8 cellular contexts compared by ENCODE assay signal in the genomic region with DNA sequence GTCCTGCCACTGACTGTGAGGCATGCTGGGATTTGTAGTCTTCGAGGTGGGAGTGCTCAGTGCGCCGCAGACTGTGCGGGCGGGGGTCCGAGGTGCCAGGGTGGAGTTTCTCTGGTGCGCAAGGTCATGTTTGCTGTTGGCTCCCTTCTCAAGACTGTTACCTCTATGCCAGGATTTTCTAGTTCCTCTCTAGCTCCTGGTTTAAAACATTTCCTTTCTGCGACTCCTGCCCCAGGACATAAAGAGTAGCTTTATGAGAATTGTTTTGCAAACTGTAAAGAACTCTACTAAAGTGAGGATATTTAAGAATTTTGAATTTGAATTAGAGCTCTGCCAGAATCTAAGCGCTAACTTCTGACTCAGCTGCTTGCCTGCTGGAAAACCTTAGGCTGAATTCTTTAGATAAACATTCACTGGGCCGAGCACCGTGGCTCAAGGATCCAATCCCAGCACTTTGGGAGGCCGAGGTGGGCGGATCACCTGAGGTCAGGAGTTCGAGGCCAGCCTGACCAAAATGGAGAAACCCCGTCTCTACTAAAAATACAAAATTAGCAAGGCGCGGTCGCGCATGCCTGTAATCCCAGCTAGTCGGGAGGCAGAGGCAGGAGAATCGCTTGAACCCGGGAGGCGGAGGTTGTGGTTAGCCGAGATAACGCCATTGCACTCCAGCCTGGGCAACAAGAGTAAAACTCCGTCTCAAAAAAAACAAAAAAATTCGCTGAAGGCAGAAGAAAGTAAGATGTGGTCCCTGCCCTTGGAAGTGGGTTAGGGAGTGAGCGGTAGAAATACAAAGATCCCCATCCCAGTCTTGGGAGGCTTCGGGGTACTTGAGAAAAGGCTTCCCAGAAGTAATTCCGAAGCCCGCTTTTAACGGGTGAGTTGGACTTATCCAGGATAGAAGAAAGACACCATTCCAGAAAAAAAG. TPM values are rescaled to one million over a fixed set of nuclear protein-coding genes. Genes with fewer than 3 reads are reported as not detected.
DNase-seq lines count a peak whose midpoint lies in the region; ATAC-seq, FAIRE-seq and TF ChIP-seq lines count a peak whose summit lies in the region.

No MANE protein-coding gene starts in this region.

- peak overlapping the region; percentile 47 to 97 for H3K4me3 ChIP-seq in CD4-positive, alpha-beta memory T cell (ENCODE audit: low read length in 2 of 2)
- peak overlapping the region; percentile 87 for H3K4me3 ChIP-seq in GM23338
- peak overlapping the region; percentile 100 for H3K4me3 ChIP-seq in SK-N-MC
- peak overlapping the region in 2 of 3 experiments; percentile 74 to 98 for H3K4me3 ChIP-seq in endothelial cell of umbilical vein (replicated peaks in 1 of 3; ENCODE audit: insufficient read depth in 1 of 3, low read depth in 1 of 3, low read length in 3 of 3)

- no peaks in the 10 kb centered on the region for H3K9me2 ChIP-seq in GM23338 (ENCODE audit: insufficient read depth)

- H3K9me1 ChIP-seq in endothelial cell of umbilical vein (replicated peaks; ENCODE audit: control insufficient read depth, extremely low read depth, insufficient read depth, low read length) = no peaks in the 10 kb centered on the region

- peak; percentile 91 for FAIRE-seq in endothelial cell of umbilical vein (lab: Jason Lieb, UNC)

- intact Hi-C loops in CD4-positive, alpha-beta memory T cell (cut with micrococcal nuclease) = loop anchor here (1.0 to 5.0 kb wide), 3 partner anchors 127 to 268 kb away; a partner anchor contains a TSS
- intact Hi-C loops in endothelial cell of umbilical vein (cut with micrococcal nuclease) = loop anchor here (1.0 to 5.0 kb wide), 4 partner anchors 31 to 241 kb away; a partner anchor contains a TSS

- H3K4me2 ChIP-seq in GM23338 = peak overlapping the region; percentile 87
- peak overlapping the region; percentile 80 for H3K4me2 ChIP-seq in endothelial cell of umbilical vein (ENCODE audit: insufficient read depth, low read length)

- H3F3A ChIP-seq in GM23338 (replicated peaks; ENCODE audit: low read depth) = peaks cover 5% of the 10 kb centered on the region; the same call in 1 of the 2 replicates

- H3K27me3 ChIP-seq in CD4-positive, alpha-beta memory T cell (ENCODE audit: insufficient read depth, low read length) = no peaks in the 10 kb centered on the region
- H3K27me3 ChIP-seq in GM23338 (ENCODE audit: insufficient read depth) = no peaks in the 10 kb centered on the region
- H3K27me3 ChIP-seq in endothelial cell of umbilical vein (ENCODE audit: control insufficient read depth in 2 of 2, insufficient read depth in 2 of 2, low read length in 2 of 2) = no peaks in the 10 kb centered on the region

- peaks cover 2 to 6% of the 10 kb centered on the region in 2 donors for H3K27me3 Mint-ChIP-seq in CD4-positive, alpha-beta memory T cell
- H3K27me3 Mint-ChIP-seq in GM23338 (ENCODE audit: insufficient read depth, low read depth, poor library complexity) (peaks cover 10% of the 10 kb centered on the region), neural crest cell (ENCODE audit: low read depth) (peaks cover 2% of the 10 kb centered on the region)

- CTCF ChIA-PET in CD4-positive, alpha-beta memory T cell (lab: Charles Lee; ENCODE audit: partially characterized antibody) = interaction anchor here (2.4 kb wide), 1 partner anchor 240 kb away, joined by 9 read pairs; no protein-coding TSS in a partner anchor
- CTCF ChIA-PET in endothelial cell of umbilical vein (lab: Charles Lee) = interaction anchor here (2.1 to 2.8 kb wide), 3 partner anchors 20 to 65 kb away, joined by 8 to 21 read pairs (median 15); no protein-coding TSS in a partner anchor

- H3K4me1 Mint-ChIP-seq in CD4-positive, alpha-beta memory T cell = peaks cover 19 to 37% (median 28%) of the 10 kb centered on the region in 4 donors
- H3K4me1 Mint-ChIP-seq in GM23338 = peaks cover 22% of the 10 kb centered on the region
- H3K4me1 Mint-ChIP-seq in neural crest cell = peaks cover 30% of the 10 kb centered on the region

- TF ChIP-seq CTCF in GM23338 (conservative IDR thresholded peaks at IDR 0.05; ENCODE audit: low read depth in 2 of 2) = no peak
- no peak for TF ChIP-seq CTCF in endothelial cell of umbilical vein (IDR thresholded peaks at IDR 0.05; ENCODE audit: extremely low read depth in 1 of 2, insufficient read depth in 1 of 2, low read depth in 1 of 2, low read length in 2 of 2)
- TF ChIP-seq CTCF in neural crest cell (conservative IDR thresholded peaks at IDR 0.05) = no peak

- no peak for TF ChIP-seq POLR2A in endothelial cell of umbilical vein (IDR thresholded peaks at IDR 0.05; ENCODE audit: low read depth, low read length)

- peak; percentile 85 for ATAC-seq in GM23338

- POLR2A ChIA-PET in CD4-positive, alpha-beta memory T cell (lab: Charles Lee; ENCODE audit: partially characterized antibody) = interaction anchor here (0.9 to 3.7 kb wide), 8 partner anchors 10 to 309 kb away, joined by 3 to 52 read pairs (median 12); a partner anchor contains a TSS
- POLR2A ChIA-PET in endothelial cell of umbilical vein (lab: Charles Lee) = no interaction called here

- peak overlapping the region; percentile 99 for H3K27ac ChIP-seq in CD4-positive, alpha-beta memory T cell (ENCODE audit: low read depth, low read length)
- H3K27ac ChIP-seq in GM23338 (ENCODE audit: low read depth) = peak overlapping the region; percentile 95
- peak overlapping the region; percentile 100 for H3K27ac ChIP-seq in SK-N-MC
- H3K27ac ChIP-seq in endothelial cell of umbilical vein (ENCODE audit: insufficient read depth, low read depth, low read length) = peak overlapping the region; percentile 99

- BruUV-seq in endothelial cell of umbilical vein (replicated peaks; lab: Mats Ljungman, UMichigan) = no TSS peak

- H3K4me3 Mint-ChIP-seq in CD4-positive, alpha-beta memory T cell = peak overlapping the region; percentile 92 to 99 (median 97)
- H3K4me3 Mint-ChIP-seq in GM23338 (peak overlapping the region; percentile 95), neural crest cell (peak overlapping the region; percentile 91)

- H2AFZ ChIP-seq in GM23338 (peak overlapping the region; percentile 38), endothelial cell of umbilical vein (ENCODE audit: low read depth, low read length) (peak overlapping the region; percentile 4)

- H3K79me2 ChIP-seq in GM23338 (replicated peaks; ENCODE audit: insufficient read depth) (peaks cover 36% of the 10 kb centered on the region), endothelial cell of umbilical vein (ENCODE audit: control insufficient read depth, insufficient read depth, low read length) (peaks cover 30% of the 10 kb centered on the region)

- peak overlapping the region; percentile 100 for H3K27ac Mint-ChIP-seq in CD4-positive, alpha-beta memory T cell
- H3K27ac Mint-ChIP-seq in GM23338 (peak overlapping the region; percentile 100), neural crest cell (ENCODE audit: unreplicated experiment) (peak overlapping the region; percentile 100)

- H3K36me3 ChIP-seq in CD4-positive, alpha-beta memory T cell (ENCODE audit: insufficient read depth, low read length) = no peaks in the 10 kb centered on the region
- H3K36me3 ChIP-seq in GM23338 (ENCODE audit: insufficient read depth) (no peaks in the 10 kb centered on the region), SK-N-MC (ENCODE audit: insufficient read depth, low read length) (no peaks in the 10 kb centered on the region), endothelial cell of umbilical vein (ENCODE audit: control insufficient read depth in 2 of 2, extremely low read depth in 1 of 2, insufficient read depth in 2 of 2, low read length in 2 of 2) (no peaks in the 10 kb centered on the region)

- no peak for DNase-seq in CD4-positive, alpha-beta memory T cell
- DNase-seq in GM23338 (ENCODE audit: low spot score) (peak; percentile 99), SK-N-MC (ENCODE audit: low read depth, low spot score) (peak; percentile 83), endothelial cell of umbilical vein (ENCODE audit: low read depth, low spot score) (peak; percentile 95), neural crest cell (ENCODE audit: low read depth, low spot score) (no peak), cerebellar cortex (ENCODE audit: low spot score) (no peak), HuH-7.5 (ENCODE audit: low spot score) (no peak), SHP77 treated with DMSO at 0.1 percent for 48 hours (lab: John Stamatoyannopoulos, UW) (no peak)

- dilution Hi-C loops in endothelial cell of umbilical vein (cut with MboI; ENCODE audit: extremely low pct_ligation_motif_present, low sequenced_read_pairs) = no loop called here

- no peaks in the 10 kb centered on the region for H3K9me3 ChIP-seq in CD4-positive, alpha-beta memory T cell (ENCODE audit: control insufficient read depth in 1 of 2, low read length in 2 of 2)
- no peaks in the 10 kb centered on the region for H3K9me3 ChIP-seq in SK-N-MC (ENCODE audit: low read depth, low read length)
- no peaks in the 10 kb centered on the region for H3K9me3 ChIP-seq in endothelial cell of umbilical vein (replicated peaks; ENCODE audit: control insufficient read depth, insufficient read depth, low read length)

- H3K36me3 Mint-ChIP-seq in CD4-positive, alpha-beta memory T cell = peaks cover 0 to 18% of the 10 kb centered on the region in 2 donors
- no peaks in the 10 kb centered on the region; the same call in 2 of the 3 replicates for H3K36me3 Mint-ChIP-seq in GM23338 (ENCODE audit: low read depth)
- H3K36me3 Mint-ChIP-seq in neural crest cell (ENCODE audit: low read depth) = no peaks in the 10 kb centered on the region

- H3K9ac ChIP-seq in SK-N-MC (ENCODE audit: insufficient read length) (peak overlapping the region; percentile 100), endothelial cell of umbilical vein (replicated peaks; ENCODE audit: extremely low read depth, insufficient read depth, low read length) (peak overlapping the region; percentile 99)

- H4K20me1 ChIP-seq in GM23338 (replicated peaks; ENCODE audit: insufficient read depth) = peaks cover 22% of the 10 kb centered on the region
- no peaks in the 10 kb centered on the region for H4K20me1 ChIP-seq in endothelial cell of umbilical vein (replicated peaks; ENCODE audit: control insufficient read depth, extremely low read depth, insufficient read depth, low read length)

- H3K4me1 ChIP-seq in CD4-positive, alpha-beta memory T cell (ENCODE audit: insufficient read depth, low read length) = peaks cover 31% of the 10 kb centered on the region
- H3K4me1 ChIP-seq in GM23338 (ENCODE audit: insufficient read depth) (peaks cover 6% of the 10 kb centered on the region), endothelial cell of umbilical vein (ENCODE audit: control insufficient read depth, extremely low read depth, insufficient read depth, low read length) (peaks cover 6% of the 10 kb centered on the region)

- peaks cover 0 to 4% (median 0%) of the 10 kb centered on the region in 8 donors for H3K9me3 Mint-ChIP-seq in CD4-positive, alpha-beta memory T cell
- H3K9me3 Mint-ChIP-seq in GM23338 (peaks cover 7% of the 10 kb centered on the region; the same call in 1 of the 3 replicates), neural crest cell (no peaks in the 10 kb centered on the region)

RNA-seq across cellular contexts. Expression of a gene that starts 1.0 kb away (rescaled TPM):
- total RNA-seq in CD4-positive, alpha-beta memory T cell = 100 to 1,000 TPM; 110 to 117 TPM
- 10 to 100 TPM; 36.1 to 42.4 TPM for polyA plus RNA-seq in CD4-positive, alpha-beta memory T cell
- 85.9 and 114 TPM in 2 replicates for total RNA-seq in GM23338 (2014; rRNA removed; shearing (Covaris generic))
- polyA plus RNA-seq in GM23338 (2016; fragmentation: Nextera tagmentation; extraction: Ambion mirVana) = 144 and 151 TPM in 2 replicates
- total RNA-seq in endothelial cell of umbilical vein = 146 and 149 TPM in 2 replicates
- polyA plus RNA-seq in endothelial cell of umbilical vein = 18.5 and 27.2 TPM in 2 replicates
- polyA plus RNA-seq in endothelial cell of umbilical vein (2011; cell fraction: cytosol; rRNA removed) = 33.6 and 34.2 TPM in 2 replicates
- 135 and 168 TPM in 2 replicates for polyA plus RNA-seq in endothelial cell of umbilical vein (2011; cell fraction: nucleus; rRNA removed)
- polyA plus RNA-seq in endothelial cell of umbilical vein (2012) = 73.6 and 92.2 TPM in 2 replicates
- polyA minus RNA-seq in endothelial cell of umbilical vein = 76.2 and 79.0 TPM in 2 replicates
- polyA minus RNA-seq in endothelial cell of umbilical vein (2011; cell fraction: cytosol; rRNA and poly(A)+ RNA removed) = 15.6 TPM
- 124 and 167 TPM in 2 replicates for polyA minus RNA-seq in endothelial cell of umbilical vein (2011; cell fraction: nucleus; rRNA and poly(A)+ RNA removed)
- total RNA-seq in neural crest cell = 61.8 and 66.0 TPM in 2 replicates

RNA-seq across cellular contexts. Expression of a gene that starts 28.1 kb away (rescaled TPM):
- total RNA-seq in CD4-positive, alpha-beta memory T cell = not detected
- polyA plus RNA-seq in CD4-positive, alpha-beta memory T cell = not detected
- 0.31 and 1.6 TPM in 2 replicates for total RNA-seq in GM23338 (2014; rRNA removed; shearing (Covaris generic))
- 5.8 and 11.3 TPM in 2 replicates for polyA plus RNA-seq in GM23338 (2016; fragmentation: Nextera tagmentation; extraction: Ambion mirVana)
- total RNA-seq in endothelial cell of umbilical vein = 0.42 and 0.44 TPM in 2 replicates
- not detected in 2 replicates for polyA plus RNA-seq in endothelial cell of umbilical vein
- 0.01 and 0.04 TPM in 2 replicates for polyA plus RNA-seq in endothelial cell of umbilical vein (2011; cell fraction: cytosol; rRNA removed)
- polyA plus RNA-seq in endothelial cell of umbilical vein (2011; cell fraction: nucleus; rRNA removed) = 0.05 and 0.17 TPM in 2 replicates
- polyA plus RNA-seq in endothelial cell of umbilical vein (2012) = 141 and 334 TPM in 2 replicates
- polyA minus RNA-seq in endothelial cell of umbilical vein = not detected in 2 replicates
- polyA minus RNA-seq in endothelial cell of umbilical vein (2011; cell fraction: cytosol; rRNA and poly(A)+ RNA removed) = not detected
- polyA minus RNA-seq in endothelial cell of umbilical vein (2011; cell fraction: nucleus; rRNA and poly(A)+ RNA removed) = not detected in 2 replicates
- 0.40 and 0.55 TPM in 2 replicates for total RNA-seq in neural crest cell

Comparison
In these comparisons a context has a peak if more than half of its experiments do, and no peak if none do; other contexts are left out.
1. DNase-seq: peak in GM23338 (single experiment), SK-N-MC (single experiment) and endothelial cell of umbilical vein (single experiment); none in CD4-positive, alpha-beta memory T cell (0 of 5), neural crest cell (single experiment), cerebellar cortex (single experiment), HuH-7.5 (single experiment) and SHP77 treated with DMSO at 0.1 percent for 48 hours (single experiment).
2. Peak in every context shown above with its lines, with median percentiles within 50 percentile points of each other: H3K27ac ChIP-seq, H3K4me3 ChIP-seq, H3K27ac Mint-ChIP-seq and H3K4me3 Mint-ChIP-seq.